In the genomic region with DNA sequence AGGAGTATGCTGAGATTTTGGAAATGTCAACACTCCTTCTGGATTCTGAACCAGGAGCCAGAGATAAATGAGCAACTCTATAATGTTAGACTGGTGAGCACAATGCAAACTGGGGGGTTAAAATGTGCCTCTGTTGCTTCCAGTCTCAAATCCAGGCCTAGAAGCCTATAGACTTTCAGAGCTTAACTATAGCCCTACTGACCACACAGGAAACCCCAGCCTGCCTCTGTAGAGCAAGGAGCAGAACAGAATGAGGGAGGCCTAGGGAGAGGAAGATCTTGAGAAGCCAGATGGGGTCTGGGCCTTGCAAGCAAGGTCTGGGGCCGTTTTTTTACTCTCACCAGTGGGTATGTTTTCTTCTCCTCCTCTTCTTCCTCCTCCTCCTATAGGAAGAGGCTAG, we compare ENCODE assay signal across 13 cellular contexts.
DNase-seq lines count a peak whose midpoint lies in the region; ATAC-seq and TF ChIP-seq lines count a peak whose summit lies in the region.
"Had no signal": no experiment of that assay in that cellular context is flagged by ENCODE, and none has a peak within 500 bp of the region (broad histone marks: within the 10 kb centered on the region; RNA-seq: fewer than 3 reads in every experiment).

No MANE protein-coding gene starts in this region.

- H3K9me3 Mint-ChIP-seq in stimulated activated effector memory CD8-positive, alpha-beta T cell treated with anti-CD3 and anti-CD28 coated beads, Interleukin-12 subunit alpha, Interleukin-12 subunit beta, amount 100 ng/mL, for 72 hours = no peaks in the 10 kb centered on the region
- H3K9me3 Mint-ChIP-seq: activated T-helper 2 cell treated with anti-CD3 and anti-CD28 coated beads, Interferon-gamma antibody, Interleukin-2, Interleukin-4, amounts not matched to agents 10 μg/mL and 5 μg/mL and 100 μg/mL, durations not matched to agents 14 hours and 24 hours and 36 hours had no signal

- no peak overlapping the region for H3K4me3 Mint-ChIP-seq in stimulated activated effector memory CD8-positive, alpha-beta T cell treated with anti-CD3 and anti-CD28 coated beads, Interleukin-12 subunit alpha, Interleukin-12 subunit beta, amount 100 ng/mL, for 72 hours
- H3K4me3 Mint-ChIP-seq: activated CD8-positive, alpha-beta T cell treated with anti-CD3 and anti-CD28 coated beads, Interleukin-2, amount 10 ng/mL, durations not matched to agents 7 days and 5 days had no signal

- H3K4me2 ChIP-seq in Loucy (ENCODE audit: low read depth, low read length, poor library complexity, severe bottlenecking) = peak overlapping the region; percentile 59
- H3K4me2 ChIP-seq in mammary epithelial cell (ENCODE audit: insufficient read depth, low read depth, low read length) = no peak overlapping the region

- no peaks in the 10 kb centered on the region for H3K9me2 ChIP-seq in Loucy (replicated peaks; ENCODE audit: low read depth, low read length)

- TF ChIP-seq CTCF in Loucy (conservative IDR thresholded peaks at IDR 0.05; ENCODE audit: low read length) (no peak), mammary epithelial cell (conservative IDR thresholded peaks at IDR 0.05 in 1 of 2, IDR thresholded peaks at IDR 0.05 in 1 of 2; ENCODE audit: extremely low read depth in 1 of 2, insufficient read depth in 1 of 2, low read depth in 1 of 2, low read length in 2 of 2) (no peak)

- H3K27ac ChIP-seq in mammary epithelial cell (ENCODE audit: insufficient read depth, low read depth, low read length) = no peak overlapping the region

- H3K9ac ChIP-seq in Loucy (ENCODE audit: low read depth, low read length, poor library complexity, severe bottlenecking) = peak overlapping the region; percentile 32
- H3K9ac ChIP-seq in mammary epithelial cell (ENCODE audit: insufficient read depth, low read length) = no peak overlapping the region

- H3K79me2 ChIP-seq in Loucy (ENCODE audit: insufficient read depth, low read length) (no peaks in the 10 kb centered on the region), mammary epithelial cell (ENCODE audit: insufficient read depth, low read length) (no peaks in the 10 kb centered on the region)

- H3K9me3 ChIP-seq in Loucy (ENCODE audit: insufficient read depth, low read depth, low read length) (0 out of 2 replicates have a peak, but pooled peaks cover 2% of the 10 kb centered on the region), mammary epithelial cell (replicated peaks; ENCODE audit: insufficient read depth, low read length) (no peaks in the 10 kb centered on the region)

- peak overlapping the region; percentile 15; the same call in 1 of the 2 replicates for H2AFZ ChIP-seq in Loucy (ENCODE audit: low read length)
- peak overlapping the region; percentile 71 for H2AFZ ChIP-seq in mammary epithelial cell (ENCODE audit: low read depth, low read length)

- ATAC-seq in stimulated activated effector memory CD8-positive, alpha-beta T cell treated with anti-CD3 and anti-CD28 coated beads, Interleukin-12 subunit alpha, Interleukin-12 subunit beta, amount 100 ng/mL, for 72 hours = peak; percentile 26
- ATAC-seq: activated CD8-positive, alpha-beta T cell treated with anti-CD3 and anti-CD28 coated beads, Interleukin-2, amount 10 ng/mL, durations not matched to agents 7 days and 5 days had no signal

- H3K27me3 ChIP-seq in Loucy (ENCODE audit: insufficient read depth, low read length, poor library complexity, severe bottlenecking) (no peaks in the 10 kb centered on the region), mammary epithelial cell (ENCODE audit: insufficient read depth, low read length) (no peaks in the 10 kb centered on the region)

- CTCF ChIA-PET in mammary epithelial cell (lab: Charles Lee; ENCODE audit: low non-redundant PET) = interaction anchor here (0.7 kb wide), 1 partner anchor 172 kb away, joined by 3 read pairs; no protein-coding TSS in a partner anchor

- no peaks in the 10 kb centered on the region for H3F3A ChIP-seq in Loucy (ENCODE audit: low read depth)

- dilution Hi-C loops in mammary epithelial cell (cut with HindIII; ENCODE audit: low sequenced_read_pairs) = no loop called here

- H3K4me1 ChIP-seq in Loucy (ENCODE audit: insufficient read depth, low read length, poor library complexity, severe bottlenecking) (peaks cover 59% of the 10 kb centered on the region), mammary epithelial cell (ENCODE audit: insufficient read depth, low read length) (no peaks in the 10 kb centered on the region)

- no peaks in the 10 kb centered on the region for H3K36me3 ChIP-seq in Loucy (ENCODE audit: insufficient read depth, low read length)
- no peaks in the 10 kb centered on the region for H3K36me3 ChIP-seq in mammary epithelial cell (ENCODE audit: insufficient read depth, low read length)

- H3K4me3 ChIP-seq in Loucy (ENCODE audit: low read length, poor library complexity, severe bottlenecking) (peak overlapping the region; percentile 29), mammary epithelial cell (replicated peaks in 1 of 3; ENCODE audit: insufficient read depth in 1 of 3, low read depth in 2 of 3, low read length in 3 of 3) (no peak overlapping the region)

- H3K4me1 Mint-ChIP-seq in stimulated activated effector memory CD8-positive, alpha-beta T cell treated with anti-CD3 and anti-CD28 coated beads, Interleukin-12 subunit alpha, Interleukin-12 subunit beta, amount 100 ng/mL, for 72 hours = no peaks in the 10 kb centered on the region

- H4K20me1 ChIP-seq in Loucy (ENCODE audit: insufficient read depth, low read length, poor library complexity, severe bottlenecking) = no peaks in the 10 kb centered on the region
- H4K20me1 ChIP-seq in mammary epithelial cell (ENCODE audit: insufficient read depth, low read length) = no peaks in the 10 kb centered on the region

- BruUV-seq in mammary epithelial cell (replicated peaks; lab: Mats Ljungman, UMichigan) = no TSS peak

- peak; percentile 31 for DNase-seq in GM03348 (ENCODE audit: low spot score)
- DNase-seq in mammary epithelial cell = no peak
- no peak for DNase-seq in stimulated activated effector memory CD8-positive, alpha-beta T cell treated with anti-CD3 and anti-CD28 coated beads, Interleukin-12 subunit alpha, Interleukin-12 subunit beta, amount 100 ng/mL, for 72 hours (ENCODE audit: low spot score in 2 of 2)
- DNase-seq in NCI-H526 (lab: John Stamatoyannopoulos, UW) = no peak
- no peak for DNase-seq in activated naive CD4-positive, alpha-beta T cell (lab: John Stamatoyannopoulos, UW)
- no peak for DNase-seq in RKO (ENCODE audit: low spot score)
- DNase-seq: activated CD8-positive, alpha-beta T cell treated with anti-CD3 and anti-CD28 coated beads, Interleukin-2, amount 10 ng/mL, durations not matched to agents 7 days and 5 days; anterior cingulate cortex; NCI-H1417 treated with DMSO at 0.1 percent for 48 hours; posterior cingulate gyrus; stimulated activated CD4-positive, alpha-beta T cell treated with anti-CD3 and anti-CD28 coated beads, Interleukin-12 subunit alpha, Interleukin-12 subunit beta, amount 100 ng/mL, for 4 hours had no signal

- 10% methylated on average over 1 of the region's 1 CpG for WGBS in mammary epithelial cell (ENCODE audit: low coverage, missing lambda C conversion rate)

- intact Hi-C loops in mammary epithelial cell (cut with micrococcal nuclease) = no loop called here

- H3K27ac Mint-ChIP-seq in stimulated activated effector memory CD8-positive, alpha-beta T cell treated with anti-CD3 and anti-CD28 coated beads, Interleukin-12 subunit alpha, Interleukin-12 subunit beta, amount 100 ng/mL, for 72 hours = no peak overlapping the region
- H3K27ac Mint-ChIP-seq: activated CD8-positive, alpha-beta T cell treated with anti-CD3 and anti-CD28 coated beads, Interleukin-2, amount 10 ng/mL, durations not matched to agents 7 days and 5 days; activated T-helper 2 cell treated with anti-CD3 and anti-CD28 coated beads, Interferon-gamma antibody, Interleukin-2, Interleukin-4, amounts not matched to agents 10 μg/mL and 5 μg/mL and 100 μg/mL, durations not matched to agents 14 hours and 24 hours and 36 hours had no signal

- H3K36me3 Mint-ChIP-seq in stimulated activated effector memory CD8-positive, alpha-beta T cell treated with anti-CD3 and anti-CD28 coated beads, Interleukin-12 subunit alpha, Interleukin-12 subunit beta, amount 100 ng/mL, for 72 hours = no peaks in the 10 kb centered on the region

- in situ Hi-C loops in mammary epithelial cell (cut with MboI; ENCODE audit: low sequenced_read_pairs in 2 of 2) = no loop called here
